In the genomic region with DNA sequence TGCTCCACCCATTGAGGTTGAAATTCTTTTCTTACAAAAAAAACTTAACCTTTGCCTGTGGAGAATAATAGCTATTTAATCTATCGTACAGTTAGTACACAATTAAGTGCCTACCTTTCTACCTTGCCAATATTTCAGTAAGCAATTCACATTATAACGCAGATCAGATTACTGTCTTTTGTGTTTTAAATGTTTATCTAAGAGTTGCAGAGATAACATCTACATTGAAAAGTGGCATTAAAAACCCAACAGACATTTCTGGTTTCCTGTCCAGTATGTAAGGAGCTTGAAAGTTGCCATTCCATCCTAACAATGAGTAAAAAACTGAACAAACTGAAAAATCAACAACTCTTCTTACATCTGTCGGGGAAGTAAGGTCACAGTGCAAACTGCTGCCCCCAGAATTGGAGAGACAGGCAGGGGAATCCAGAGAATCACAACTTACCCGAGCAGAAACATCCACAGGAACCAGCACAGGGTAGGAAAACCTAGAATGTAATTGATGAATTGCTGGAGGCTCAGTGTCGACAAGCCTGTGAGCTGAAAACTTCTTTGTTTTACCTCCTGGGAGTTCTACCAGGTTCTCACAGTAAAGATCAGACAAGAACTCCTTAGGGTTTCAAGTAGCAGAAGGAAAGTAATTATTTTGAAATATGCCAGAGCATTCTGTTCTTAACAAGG, we compare ENCODE assay signal across 14 cellular contexts. TPM values are rescaled to one million over a fixed set of nuclear protein-coding genes. Genes with fewer than 3 reads are reported as not detected.
A peak's percentile ranks its signal among the peaks of the same experiment; 100 is the strongest.
DNase-seq lines count a peak whose midpoint lies in the region; ATAC-seq and TF ChIP-seq lines count a peak whose summit lies in the region.
"Had no signal": no experiment of that assay in that cellular context is flagged by ENCODE, and none has a peak within 500 bp of the region (broad histone marks: within the 10 kb centered on the region; RNA-seq: fewer than 3 reads in every experiment).

No MANE protein-coding gene starts in this region.

- H3K4me2 ChIP-seq in GM23338 = peak overlapping the region; percentile 37; the same call in 1 of the 2 replicates
- H3K4me2 ChIP-seq: BLaER1 treated with 17β-estradiol and CSF1 and Interleukin-3, amounts not matched to agents 10 nM and 100 nM had no signal

- H3K9me3 ChIP-seq in adipocyte (ENCODE audit: control insufficient read depth, low read length) = peaks cover 22% of the 10 kb centered on the region

- H3K4me3 ChIP-seq in GM23338 (no peak overlapping the region), adipocyte (ENCODE audit: low read length) (no peak overlapping the region)
- H3K4me3 ChIP-seq: BLaER1 treated with 17β-estradiol and CSF1 and Interleukin-3, amounts not matched to agents 10 nM and 100 nM; tibial artery had no signal

- TF ChIP-seq CTCF in GM23338 (conservative IDR thresholded peaks at IDR 0.05; ENCODE audit: low read depth in 2 of 2) (no peak), mesothelial cell of epicardium (IDR thresholded peaks at IDR 0.05; ENCODE audit: unreplicated experiment) (no peak)

- no peak for ATAC-seq in GM23338
- ATAC-seq in HG03039 (IDR thresholded peaks at IDR 0.05; ENCODE audit: unreplicated experiment) = no peak
- ATAC-seq in GM18520 (IDR thresholded peaks at IDR 0.05; ENCODE audit: unreplicated experiment) = no peak
- no peak for ATAC-seq in GM21423 (IDR thresholded peaks at IDR 0.05; ENCODE audit: unreplicated experiment)
- ATAC-seq: left lobe of liver had no signal

- H3K27ac Mint-ChIP-seq in GM23338 = no peak overlapping the region
- peak overlapping the region; percentile 86 for H3K27ac Mint-ChIP-seq in mesothelial cell of epicardium
- H3K27ac Mint-ChIP-seq: HFFc6 had no signal

- H3K4me3 Mint-ChIP-seq in GM23338 = no peak overlapping the region
- H3K4me3 Mint-ChIP-seq in mesothelial cell of epicardium = no peak overlapping the region
- H3K4me3 Mint-ChIP-seq: HFFc6 had no signal

- H3K9me3 Mint-ChIP-seq in GM23338 (no peaks in the 10 kb centered on the region), mesothelial cell of epicardium (peaks cover 36% of the 10 kb centered on the region)

- H3K36me3 ChIP-seq in GM23338 (ENCODE audit: insufficient read depth) (no peaks in the 10 kb centered on the region), adipocyte (ENCODE audit: control insufficient read depth, insufficient read depth, low read length, severe bottlenecking) (no peaks in the 10 kb centered on the region)
- H3K36me3 ChIP-seq: BLaER1 treated with 17β-estradiol and CSF1 and Interleukin-3, amounts not matched to agents 10 nM and 100 nM; tibial artery had no signal

- H3K27me3 Mint-ChIP-seq in GM23338 (ENCODE audit: insufficient read depth, low read depth, poor library complexity) (no peaks in the 10 kb centered on the region), mesothelial cell of epicardium (ENCODE audit: low read depth) (no peaks in the 10 kb centered on the region)

- 0 out of 2 replicates have a peak overlapping the region, but pooled peaks have one; percentile 36 for H2AFZ ChIP-seq in GM23338

- H4K20me1 ChIP-seq in GM23338 (replicated peaks; ENCODE audit: insufficient read depth) = no peaks in the 10 kb centered on the region
- H4K20me1 ChIP-seq: BLaER1 treated with 17β-estradiol and CSF1 and Interleukin-3, amounts not matched to agents 10 nM and 100 nM had no signal

- no peak overlapping the region for H3K9ac ChIP-seq in adipocyte (ENCODE audit: low read length)
- H3K9ac ChIP-seq: BLaER1 treated with 17β-estradiol and CSF1 and Interleukin-3, amounts not matched to agents 10 nM and 100 nM had no signal

- H3F3A ChIP-seq in GM23338 (replicated peaks; ENCODE audit: low read depth) = no peaks in the 10 kb centered on the region

- H3K36me3 Mint-ChIP-seq in GM23338 (ENCODE audit: low read depth) (no peaks in the 10 kb centered on the region), mesothelial cell of epicardium (no peaks in the 10 kb centered on the region)

- DNase-seq in GM23338 (ENCODE audit: low spot score) = no peak
- DNase-seq in NCI-H146 treated with DMSO at 0.1 percent for 48 hours (lab: John Stamatoyannopoulos, UW; ENCODE audit: unreplicated experiment) = peak; percentile 15
- DNase-seq in adipocyte (ENCODE audit: low read depth) = peak; percentile 8
- no peak for DNase-seq in mesothelial cell of epicardium (ENCODE audit: low spot score in 2 of 2, unreplicated experiment in 2 of 2)
- no peak for DNase-seq in NCI-H345 treated with DMSO at 0.1 percent for 48 hours (lab: John Stamatoyannopoulos, UW; ENCODE audit: unreplicated experiment)
- DNase-seq: HFFc6, NCI-H2227 treated with DMSO at 0.1 percent for 48 hours, tibial artery had no signal

- H3K4me1 ChIP-seq in GM23338 (ENCODE audit: insufficient read depth) (peaks cover 9% of the 10 kb centered on the region; the same call in 1 of the 2 replicates), adipocyte (ENCODE audit: control insufficient read depth, insufficient read depth, low read length) (no peaks in the 10 kb centered on the region)
- H3K4me1 ChIP-seq: BLaER1 treated with 17β-estradiol and CSF1 and Interleukin-3, amounts not matched to agents 10 nM and 100 nM; tibial artery had no signal

- no peaks in the 10 kb centered on the region for H3K79me2 ChIP-seq in GM23338 (replicated peaks; ENCODE audit: insufficient read depth)

- no peaks in the 10 kb centered on the region for H3K27me3 ChIP-seq in GM23338 (ENCODE audit: insufficient read depth)
- peaks cover 3% of the 10 kb centered on the region for H3K27me3 ChIP-seq in adipocyte (replicated peaks; ENCODE audit: control insufficient read depth, insufficient read depth, low read length)
- H3K27me3 ChIP-seq: tibial artery had no signal

- H3K4me1 Mint-ChIP-seq in GM23338 = peaks cover 17% of the 10 kb centered on the region
- H3K4me1 Mint-ChIP-seq in mesothelial cell of epicardium = peaks cover 23% of the 10 kb centered on the region

- no peak overlapping the region for H3K27ac ChIP-seq in GM23338 (ENCODE audit: low read depth)
- H3K27ac ChIP-seq: BLaER1 treated with 17β-estradiol and CSF1 and Interleukin-3, amounts not matched to agents 10 nM and 100 nM; tibial artery; VCaP had no signal

- H3K9me2 ChIP-seq in GM23338 (ENCODE audit: insufficient read depth) = no peaks in the 10 kb centered on the region

TF ChIP-seq in GM23338, 12 proteins besides CTCF, POLR2A, EP300 and RAD21 (continues in another document):
- TF ChIP-seq, protein P1, sequence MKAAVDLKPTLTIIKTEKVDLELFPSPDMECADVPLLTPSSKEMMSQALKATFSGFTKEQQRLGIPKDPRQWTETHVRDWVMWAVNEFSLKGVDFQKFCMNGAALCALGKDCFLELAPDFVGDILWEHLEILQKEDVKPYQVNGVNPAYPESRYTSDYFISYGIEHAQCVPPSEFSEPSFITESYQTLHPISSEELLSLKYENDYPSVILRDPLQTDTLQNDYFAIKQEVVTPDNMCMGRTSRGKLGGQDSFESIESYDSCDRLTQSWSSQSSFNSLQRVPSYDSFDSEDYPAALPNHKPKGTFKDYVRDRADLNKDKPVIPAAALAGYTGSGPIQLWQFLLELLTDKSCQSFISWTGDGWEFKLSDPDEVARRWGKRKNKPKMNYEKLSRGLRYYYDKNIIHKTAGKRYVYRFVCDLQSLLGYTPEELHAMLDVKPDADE (IDR thresholded peaks at IDR 0.05) = no peak
- TF ChIP-seq EZH2phosphoT487 (IDR thresholded peaks at IDR 0.05; ENCODE audit: unreplicated experiment) (no peak), STAT1 (IDR thresholded peaks at IDR 0.05; ENCODE audit: unreplicated experiment) (no peak), NANOG (IDR thresholded peaks at IDR 0.05; ENCODE audit: borderline replicate concordance) (no peak), ZNF331 (CRISPR knock-in tag; IDR thresholded peaks at IDR 0.05; ENCODE audit: low read depth) (no peak), ZNF114 (CRISPR knock-in tag; IDR thresholded peaks at IDR 0.05) (no peak), POLR2AphosphoS5 (IDR thresholded peaks at IDR 0.05; ENCODE audit: low read depth) (no peak), CREB1 (CRISPR knock-in tag; IDR thresholded peaks at IDR 0.05; ENCODE audit: low read depth) (no peak)
- TF ChIP-seq, protein P2, sequence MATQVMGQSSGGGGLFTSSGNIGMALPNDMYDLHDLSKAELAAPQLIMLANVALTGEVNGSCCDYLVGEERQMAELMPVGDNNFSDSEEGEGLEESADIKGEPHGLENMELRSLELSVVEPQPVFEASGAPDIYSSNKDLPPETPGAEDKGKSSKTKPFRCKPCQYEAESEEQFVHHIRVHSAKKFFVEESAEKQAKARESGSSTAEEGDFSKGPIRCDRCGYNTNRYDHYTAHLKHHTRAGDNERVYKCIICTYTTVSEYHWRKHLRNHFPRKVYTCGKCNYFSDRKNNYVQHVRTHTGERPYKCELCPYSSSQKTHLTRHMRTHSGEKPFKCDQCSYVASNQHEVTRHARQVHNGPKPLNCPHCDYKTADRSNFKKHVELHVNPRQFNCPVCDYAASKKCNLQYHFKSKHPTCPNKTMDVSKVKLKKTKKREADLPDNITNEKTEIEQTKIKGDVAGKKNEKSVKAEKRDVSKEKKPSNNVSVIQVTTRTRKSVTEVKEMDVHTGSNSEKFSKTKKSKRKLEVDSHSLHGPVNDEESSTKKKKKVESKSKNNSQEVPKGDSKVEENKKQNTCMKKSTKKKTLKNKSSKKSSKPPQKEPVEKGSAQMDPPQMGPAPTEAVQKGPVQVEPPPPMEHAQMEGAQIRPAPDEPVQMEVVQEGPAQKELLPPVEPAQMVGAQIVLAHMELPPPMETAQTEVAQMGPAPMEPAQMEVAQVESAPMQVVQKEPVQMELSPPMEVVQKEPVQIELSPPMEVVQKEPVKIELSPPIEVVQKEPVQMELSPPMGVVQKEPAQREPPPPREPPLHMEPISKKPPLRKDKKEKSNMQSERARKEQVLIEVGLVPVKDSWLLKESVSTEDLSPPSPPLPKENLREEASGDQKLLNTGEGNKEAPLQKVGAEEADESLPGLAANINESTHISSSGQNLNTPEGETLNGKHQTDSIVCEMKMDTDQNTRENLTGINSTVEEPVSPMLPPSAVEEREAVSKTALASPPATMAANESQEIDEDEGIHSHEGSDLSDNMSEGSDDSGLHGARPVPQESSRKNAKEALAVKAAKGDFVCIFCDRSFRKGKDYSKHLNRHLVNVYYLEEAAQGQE (IDR thresholded peaks at IDR 0.05; ENCODE audit: unreplicated experiment) = no peak

RNA-seq across cellular contexts. Expression of a gene that starts 27.3 kb away (rescaled TPM):
- 70.1 and 76.3 TPM in 2 replicates for total RNA-seq in GM23338 (2014; rRNA removed; shearing (Covaris generic))
- polyA plus RNA-seq in GM23338 (2016; fragmentation: Nextera tagmentation; extraction: Ambion mirVana) = 17.8 and 19.2 TPM in 2 replicates
- 14.0 to 15.4 TPM (median 15.0 TPM) in 3 replicates for total RNA-seq in mesothelial cell of epicardium

Comparison
In these comparisons a context has a peak if more than half of its experiments do, and no peak if none do; other contexts are left out.
1. DNase-seq: peak in NCI-H146 treated with DMSO at 0.1 percent for 48 hours (single experiment) and adipocyte (single experiment); none in GM23338 (single experiment), mesothelial cell of epicardium (0 of 2) and NCI-H345 treated with DMSO at 0.1 percent for 48 hours (single experiment).